1 cellular context compared by ENCODE assay signal in the genomic region with DNA sequence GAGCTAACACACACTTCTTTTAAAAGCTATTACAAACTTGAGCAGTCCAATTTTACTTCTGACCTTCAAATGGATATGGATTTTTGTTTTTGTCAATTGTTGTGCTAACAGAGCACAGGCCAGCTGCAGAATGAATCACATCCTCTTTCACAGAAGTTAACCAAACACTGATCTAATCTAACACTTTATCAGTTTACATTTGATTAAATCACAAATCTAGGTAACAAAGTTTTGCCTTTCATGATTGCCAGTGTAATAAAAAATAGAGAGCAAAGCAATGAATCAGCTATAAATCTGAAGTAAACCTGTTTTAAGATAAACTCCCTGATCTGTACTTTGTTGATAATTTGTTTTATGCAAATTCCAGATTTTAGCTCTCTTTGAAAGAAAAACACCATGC.
TF ChIP-seq lines count a peak whose summit lies in the region.

No MANE protein-coding gene starts in this region.

TF ChIP-seq in endothelial cell of umbilical vein, 7 proteins besides CTCF, POLR2A, EP300 and RAD21:
- TF ChIP-seq MYC (IDR thresholded peaks at IDR 0.05; ENCODE audit: low read depth, low read length) (no peak), JUN (IDR thresholded peaks at IDR 0.05; ENCODE audit: borderline replicate concordance, insufficient read depth, insufficient read length, low read depth) (peak; percentile 91), FOS (IDR thresholded peaks at IDR 0.05; ENCODE audit: borderline replicate concordance, insufficient read depth, low read length) (peak; percentile 73), MAX (IDR thresholded peaks at IDR 0.05; ENCODE audit: insufficient read depth, insufficient read length) (no peak), POLR2AphosphoS5 (IDR thresholded peaks at IDR 0.05; ENCODE audit: insufficient read depth, low read depth, low read length) (peak; percentile 45), GATA2 (IDR thresholded peaks at IDR 0.05; ENCODE audit: insufficient read depth, insufficient read length, low read depth, low read length) (peak; percentile 94)
